In genomic region chr2:9003366-9003615, GRCh38 we compare ENCODE assay signal across 8 cellular contexts. TPM values are rescaled to one million over a fixed set of nuclear protein-coding genes. Genes with fewer than 3 reads are reported as not detected.
DNase-seq lines count a peak whose midpoint lies in the region; TF ChIP-seq lines count a peak whose summit lies in the region.

No MANE protein-coding gene starts in this region.

- H3K4me3 ChIP-seq in HFF-Myc (replicated peaks; ENCODE audit: low read depth, low read length) (peak overlapping the region; percentile 62), astrocyte of the cerebellum (ENCODE audit: low read depth, low read length) (peak overlapping the region; percentile 71), subcutaneous abdominal adipose tissue (ENCODE audit: low read depth in 1 of 5, low read length in 5 of 5) (peak overlapping the region in 4 of 5 donors; percentile 62 to 73 (median 67))

- peak overlapping the region; percentile 83 for H3K27ac ChIP-seq in layer of hippocampus (ENCODE audit: low read depth, low read length)
- no peak overlapping the region for H3K27ac ChIP-seq in subcutaneous abdominal adipose tissue (ENCODE audit: low read depth, low read length)

- H3K36me3 ChIP-seq in subcutaneous abdominal adipose tissue (ENCODE audit: control insufficient read depth in 5 of 5, insufficient read depth in 5 of 5, low read length in 5 of 5): no peaks in the 10 kb centered on the region

- no peak for DNase-seq in HFF-Myc (ENCODE audit: extremely low read depth, low read depth)
- no peak for DNase-seq in astrocyte of the cerebellum (ENCODE audit: low read depth)
- no peak for DNase-seq in amniotic stem cell (lab: John Stamatoyannopoulos, UW)
- no peak for DNase-seq in HUDEP-2 (lab: John Stamatoyannopoulos, UW; ENCODE audit: unreplicated experiment in 76 of 76)
- DNase-seq in A172 (ENCODE audit: low spot score): no peak
- no peak for DNase-seq in cortex of kidney (lab: John Stamatoyannopoulos, UW)

- no peaks in the 10 kb centered on the region for H3K9me3 ChIP-seq in subcutaneous abdominal adipose tissue (ENCODE audit: control insufficient read depth in 5 of 5, low read length in 5 of 5)

- H3K9ac ChIP-seq in subcutaneous abdominal adipose tissue (ENCODE audit: low read length in 5 of 5): peak overlapping the region in 1 of 5 donors; percentile 39

- H3K4me1 ChIP-seq in subcutaneous abdominal adipose tissue (ENCODE audit: control insufficient read depth in 5 of 5, insufficient read depth in 5 of 5, low read length in 5 of 5): peaks cover 0 to 20% (median 14%) of the 10 kb centered on the region in 5 donors

- H3K27me3 ChIP-seq in layer of hippocampus (ENCODE audit: control insufficient read depth, insufficient read depth, low read length) (no peaks in the 10 kb centered on the region), subcutaneous abdominal adipose tissue (ENCODE audit: control insufficient read depth in 5 of 5, insufficient read depth in 4 of 5, low read length in 5 of 5) (no peaks in the 10 kb centered on the region)

- TF ChIP-seq CTCF in HFF-Myc (IDR thresholded peaks at IDR 0.05; ENCODE audit: low read depth, low read length, missing control alignments): no peak
- TF ChIP-seq CTCF in astrocyte of the cerebellum (IDR thresholded peaks at IDR 0.05; ENCODE audit: low read depth, low read length, missing control alignments): no peak

- in situ Hi-C loops in astrocyte of the cerebellum (cut with HindIII; ENCODE audit: low sequenced_read_pairs): no loop called here

RNA-seq across cellular contexts. Expression of gene MBOAT2, which starts 0.2 kb away (rescaled TPM):
- total RNA-seq in A172 (2014; rRNA removed; shearing (Covaris generic)): 44.0 and 78.1 TPM in 2 replicates
